21 cellular contexts compared by ENCODE assay signal in genomic region chr18:39296293-39296888, GRCh38.
"Had no signal": no experiment of that assay in that cellular context is flagged by ENCODE, and none has a peak within 500 bp of the region (broad histone marks: within the 10 kb centered on the region; RNA-seq: fewer than 3 reads in every experiment).

No MANE protein-coding gene starts in this region.

- H3K4me1 Mint-ChIP-seq: activated B cell treated with CpG ODN at 0.5 μM for 24 hours; activated naive CD8-positive, alpha-beta T cell treated with anti-CD3 and anti-CD28 coated beads, Interleukin-2, amount 10 ng/mL, durations not matched to agents 7 days and 5 days; T-cell had no signal

- H3K27ac ChIP-seq: adrenal gland, breast epithelium, colonic mucosa had no signal

- H3K4me3 Mint-ChIP-seq: activated B cell treated with CpG ODN at 0.5 μM for 24 hours; activated CD8-positive, alpha-beta T cell treated with anti-CD3 and anti-CD28 coated beads for 36 hours; activated naive CD8-positive, alpha-beta T cell treated with anti-CD3 and anti-CD28 coated beads, Interleukin-2, amount 10 ng/mL, durations not matched to agents 7 days and 5 days; T-cell had no signal

- H3K27ac Mint-ChIP-seq: activated B cell treated with CpG ODN at 0.5 μM for 24 hours; activated CD8-positive, alpha-beta T cell treated with anti-CD3 and anti-CD28 coated beads for 36 hours; activated naive CD8-positive, alpha-beta T cell treated with anti-CD3 and anti-CD28 coated beads, Interleukin-2, amount 10 ng/mL, durations not matched to agents 7 days and 5 days; T-cell had no signal

- H3K27me3 Mint-ChIP-seq: activated B cell treated with CpG ODN at 0.5 μM for 24 hours; activated CD8-positive, alpha-beta T cell treated with anti-CD3 and anti-CD28 coated beads for 36 hours; activated naive CD8-positive, alpha-beta T cell treated with anti-CD3 and anti-CD28 coated beads, Interleukin-2, amount 10 ng/mL, durations not matched to agents 7 days and 5 days; T-cell had no signal

- H3K4me3 ChIP-seq: adrenal gland, breast epithelium, colonic mucosa had no signal

- DNase-seq: activated B cell treated with CpG ODN at 0.5 μM for 24 hours; activated CD8-positive, alpha-beta memory T cell treated with anti-CD3 and anti-CD28 coated beads, Interleukin-2, amount 50 U/mL, for 4 hours; activated CD8-positive, alpha-beta T cell treated with anti-CD3 and anti-CD28 coated beads for 36 hours; activated naive CD4-positive, alpha-beta T cell treated with anti-CD3 and anti-CD28 coated beads, Interleukin-2, amount 50 U/mL, for 16 hours; activated naive CD8-positive, alpha-beta T cell treated with anti-CD3 and anti-CD28 coated beads, Interleukin-2, amount 10 ng/mL, durations not matched to agents 7 days and 5 days; adrenal gland; anterior cingulate cortex; caudate nucleus; colonic mucosa; KG1; NCI-H146; NCI-H187 treated with DMSO at 0.1 percent for 48 hours; NCI-H2081 treated with DMSO at 0.1 percent for 48 hours; NCI-H446; NCI-H524; PC-3; SIG-M5; T-cell; T-helper 2 cell had no signal

- H3K27me3 ChIP-seq: adrenal gland, breast epithelium, colonic mucosa had no signal

- ATAC-seq: activated CD8-positive, alpha-beta T cell treated with anti-CD3 and anti-CD28 coated beads for 36 hours; PC-3; T-cell had no signal

- FAIRE-seq: RCC 7860 had no signal

- H3K36me3 Mint-ChIP-seq: activated naive CD8-positive, alpha-beta T cell treated with anti-CD3 and anti-CD28 coated beads, Interleukin-2, amount 10 ng/mL, durations not matched to agents 7 days and 5 days; T-cell had no signal

- H3K9me3 ChIP-seq: adrenal gland, breast epithelium, colonic mucosa had no signal

- H3K4me1 ChIP-seq: adrenal gland, breast epithelium, colonic mucosa had no signal

- H3K9me3 Mint-ChIP-seq: activated B cell treated with CpG ODN at 0.5 μM for 24 hours had no signal

- H3K36me3 ChIP-seq: adrenal gland, breast epithelium, colonic mucosa had no signal
